9 cellular contexts compared by ENCODE assay signal in the genomic region with DNA sequence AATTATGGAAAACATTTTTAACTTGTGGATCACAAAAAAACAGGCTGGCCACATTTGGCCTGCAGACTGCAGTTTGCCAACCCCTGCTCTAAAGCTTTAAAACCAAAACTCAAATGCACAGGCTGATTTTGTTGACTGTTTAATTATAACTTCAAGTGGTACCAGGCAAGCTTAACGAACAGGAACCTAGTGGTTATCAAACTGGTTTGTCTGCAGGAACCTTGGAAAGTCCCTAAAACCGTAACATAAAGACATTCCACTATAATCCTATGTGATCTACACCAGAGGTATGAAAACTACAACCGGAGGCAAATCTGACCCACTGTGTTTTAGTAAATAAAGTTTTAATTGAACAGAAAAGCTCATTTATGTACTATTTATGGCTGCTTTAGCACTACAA. TPM values are rescaled to one million over a fixed set of nuclear protein-coding genes. Genes with fewer than 3 reads are reported as not detected.
DNase-seq lines count a peak whose midpoint lies in the region; ATAC-seq and TF ChIP-seq lines count a peak whose summit lies in the region.
"Had no signal": no experiment of that assay in that cellular context is flagged by ENCODE, and none has a peak within 500 bp of the region (broad histone marks: within the 10 kb centered on the region; RNA-seq: fewer than 3 reads in every experiment).

No MANE protein-coding gene starts in this region.

- no peaks in the 10 kb centered on the region for H3K9me3 Mint-ChIP-seq in activated CD4-positive, alpha-beta T cell treated with anti-CD3 and anti-CD28 coated beads, Interleukin-2, amount 10 ng/mL, durations not matched to agents 7 days and 5 days
- peaks cover 0 to 1% of the 10 kb centered on the region in 2 donors for H3K9me3 Mint-ChIP-seq in stimulated activated naive B cell treated with anti-CD40 and anti-IgM and Interleukin-4, amounts not matched to agents 10 μg/mL and 1 μg/mL and 100 μg/mL, for 72 hours
- H3K9me3 Mint-ChIP-seq in endothelial cell (ENCODE audit: unreplicated experiment): no peaks in the 10 kb centered on the region

- CTCF ChIA-PET in activated CD4-positive, alpha-beta T cell treated with anti-CD3 and anti-CD28 coated beads, Interleukin-2, amount 10 ng/mL, durations not matched to agents 7 days and 5 days (lab: Charles Lee): interaction anchor here (0.6 to 1.5 kb wide), 5 partner anchors 11 to 1928 kb away, joined by 3 to 7 read pairs (median 3); no protein-coding TSS in a partner anchor

- peak overlapping the region; percentile 27 for H3K4me3 Mint-ChIP-seq in activated CD4-positive, alpha-beta T cell treated with anti-CD3 and anti-CD28 coated beads, Interleukin-2, amount 10 ng/mL, durations not matched to agents 7 days and 5 days
- H3K4me3 Mint-ChIP-seq in stimulated activated naive B cell treated with anti-CD40 and anti-IgM and Interleukin-4, amounts not matched to agents 10 μg/mL and 1 μg/mL and 100 μg/mL, for 72 hours: peak overlapping the region; percentile 41 to 70
- H3K4me3 Mint-ChIP-seq in endothelial cell (ENCODE audit: unreplicated experiment): no peak overlapping the region

- DNase-seq in activated CD4-positive, alpha-beta T cell treated with anti-CD3 and anti-CD28 coated beads, Interleukin-2, amount 10 ng/mL, durations not matched to agents 7 days and 5 days: peak; percentile 21
- DNase-seq in activated CD4-positive, alpha-beta T cell treated with anti-CD3 and anti-CD28 coated beads for 48 hours: no peak
- DNase-seq in stimulated activated naive B cell treated with anti-CD40 and anti-IgM and Interleukin-4, amounts not matched to agents 10 μg/mL and 1 μg/mL and 100 μg/mL, for 72 hours: no peak
- DNase-seq in iPS-NIHi11 (ENCODE audit: low spot score): no peak
- no peak for DNase-seq in NCI-H187 treated with DMSO at 0.1 percent for 48 hours (lab: John Stamatoyannopoulos, UW)
- no peak for DNase-seq in endothelial cell (ENCODE audit: low spot score)

- ATAC-seq in HG02973 (IDR thresholded peaks at IDR 0.05; ENCODE audit: unreplicated experiment): peak; percentile 76
- peak; percentile 74 to 75 for ATAC-seq in stimulated activated naive B cell treated with anti-CD40 and anti-IgM and Interleukin-4, amounts not matched to agents 10 μg/mL and 1 μg/mL and 100 μg/mL, for 72 hours (replicated peaks)

- TF ChIP-seq CTCF in VCaP (conservative IDR thresholded peaks at IDR 0.05): no peak
- no peak for TF ChIP-seq CTCF in endothelial cell (IDR thresholded peaks at IDR 0.05; ENCODE audit: unreplicated experiment)

- H3K27ac Mint-ChIP-seq in activated CD4-positive, alpha-beta T cell treated with anti-CD3 and anti-CD28 coated beads, Interleukin-2, amount 10 ng/mL, durations not matched to agents 7 days and 5 days: peak overlapping the region; percentile 80
- H3K27ac Mint-ChIP-seq in stimulated activated naive B cell treated with anti-CD40 and anti-IgM and Interleukin-4, amounts not matched to agents 10 μg/mL and 1 μg/mL and 100 μg/mL, for 72 hours: peak overlapping the region; percentile 90
- no peak overlapping the region for H3K27ac Mint-ChIP-seq in endothelial cell (ENCODE audit: unreplicated experiment)

- H3K27ac ChIP-seq in VCaP: peak overlapping the region; percentile 59
- H3K27ac ChIP-seq: SK-N-MC had no signal

- H3K4me1 Mint-ChIP-seq in activated CD4-positive, alpha-beta T cell treated with anti-CD3 and anti-CD28 coated beads, Interleukin-2, amount 10 ng/mL, durations not matched to agents 7 days and 5 days: peaks cover 66% of the 10 kb centered on the region
- peaks cover 41 to 65% of the 10 kb centered on the region in 2 donors for H3K4me1 Mint-ChIP-seq in stimulated activated naive B cell treated with anti-CD40 and anti-IgM and Interleukin-4, amounts not matched to agents 10 μg/mL and 1 μg/mL and 100 μg/mL, for 72 hours
- H3K4me1 Mint-ChIP-seq in endothelial cell (ENCODE audit: unreplicated experiment): peaks cover 14% of the 10 kb centered on the region

- peaks cover 33% of the 10 kb centered on the region for H3K36me3 Mint-ChIP-seq in activated CD4-positive, alpha-beta T cell treated with anti-CD3 and anti-CD28 coated beads, Interleukin-2, amount 10 ng/mL, durations not matched to agents 7 days and 5 days (ENCODE audit: low read depth)
- H3K36me3 Mint-ChIP-seq in stimulated activated naive B cell treated with anti-CD40 and anti-IgM and Interleukin-4, amounts not matched to agents 10 μg/mL and 1 μg/mL and 100 μg/mL, for 72 hours: peaks cover 13 to 15% of the 10 kb centered on the region in 2 donors
- H3K36me3 Mint-ChIP-seq in endothelial cell (ENCODE audit: low read depth, unreplicated experiment): no peaks in the 10 kb centered on the region

- POLR2A ChIA-PET in activated CD4-positive, alpha-beta T cell treated with anti-CD3 and anti-CD28 coated beads, Interleukin-2, amount 10 ng/mL, durations not matched to agents 7 days and 5 days (lab: Charles Lee): interaction anchor here (0.6 to 0.7 kb wide), 2 partner anchors 51 to 93 kb away, joined by 3 to 5 read pairs; no protein-coding TSS in a partner anchor

- no peaks in the 10 kb centered on the region for H3K27me3 Mint-ChIP-seq in activated CD4-positive, alpha-beta T cell treated with anti-CD3 and anti-CD28 coated beads, Interleukin-2, amount 10 ng/mL, durations not matched to agents 7 days and 5 days
- no peaks in the 10 kb centered on the region for H3K27me3 Mint-ChIP-seq in stimulated activated naive B cell treated with anti-CD40 and anti-IgM and Interleukin-4, amounts not matched to agents 10 μg/mL and 1 μg/mL and 100 μg/mL, for 72 hours
- no peaks in the 10 kb centered on the region for H3K27me3 Mint-ChIP-seq in endothelial cell (ENCODE audit: unreplicated experiment)

RNA-seq across cellular contexts. Expression of a gene that starts 52.4 kb away (rescaled TPM):
- total RNA-seq in activated CD4-positive, alpha-beta T cell treated with anti-CD3 and anti-CD28 coated beads, Interleukin-2, amount 10 ng/mL, durations not matched to agents 7 days and 5 days: 100 to 1,000 TPM; 167 to 169 TPM
- total RNA-seq in endothelial cell (ENCODE audit: unreplicated experiment): 156 TPM
